Comparison of ENCODE assay signal across 1 cellular context in the genomic region with DNA sequence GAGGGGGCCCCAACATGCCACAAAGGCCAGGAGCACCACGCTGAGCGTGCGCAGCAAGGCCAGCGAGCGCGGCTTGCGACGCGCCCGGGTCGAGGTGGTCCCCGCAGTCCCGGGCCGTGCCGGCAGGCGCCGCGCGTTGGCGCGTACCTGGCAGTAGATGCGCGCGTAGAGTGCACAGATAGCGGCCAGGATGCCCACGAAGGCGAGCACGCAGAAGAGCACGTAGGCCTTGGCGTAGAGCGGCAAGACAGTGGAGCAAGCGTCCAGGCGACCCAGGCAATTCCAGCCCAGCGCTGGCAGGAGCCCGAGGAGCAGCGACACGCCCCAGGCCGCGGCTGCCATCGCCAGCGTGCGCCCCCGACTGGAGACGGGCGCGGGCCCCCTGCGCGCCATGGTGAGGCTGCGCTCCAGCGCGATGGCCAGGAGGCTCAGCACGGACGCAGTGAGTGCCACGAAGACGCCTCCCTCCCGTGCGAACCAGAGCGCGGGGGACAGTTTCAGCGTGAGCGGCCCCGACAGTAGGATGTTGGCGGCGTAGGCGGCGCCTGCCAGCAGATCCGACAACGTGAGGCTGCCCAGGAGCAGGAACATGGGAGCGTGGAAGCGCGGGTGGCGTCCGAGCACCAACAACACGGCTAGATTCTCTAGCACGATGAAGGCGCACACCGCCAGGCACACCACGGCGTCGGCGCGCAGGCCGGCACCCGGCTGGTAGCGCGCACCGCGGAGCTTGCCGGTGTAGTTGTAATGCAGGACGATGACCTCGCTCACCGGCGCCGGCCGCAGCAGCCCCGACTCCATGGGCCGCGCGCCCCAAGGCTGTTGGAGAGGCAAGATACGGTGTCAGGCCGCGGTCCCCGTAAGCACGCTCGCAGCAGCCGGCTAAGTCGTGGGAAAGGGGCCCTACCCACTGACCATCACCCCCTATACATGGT.
TF ChIP-seq lines count a peak whose summit lies in the region.

No MANE protein-coding gene starts in this region.

TF ChIP-seq in SK-N-SH, 30 proteins besides CTCF, POLR2A, EP300 and RAD21 (continued from another document):
- TF ChIP-seq, protein P1, sequence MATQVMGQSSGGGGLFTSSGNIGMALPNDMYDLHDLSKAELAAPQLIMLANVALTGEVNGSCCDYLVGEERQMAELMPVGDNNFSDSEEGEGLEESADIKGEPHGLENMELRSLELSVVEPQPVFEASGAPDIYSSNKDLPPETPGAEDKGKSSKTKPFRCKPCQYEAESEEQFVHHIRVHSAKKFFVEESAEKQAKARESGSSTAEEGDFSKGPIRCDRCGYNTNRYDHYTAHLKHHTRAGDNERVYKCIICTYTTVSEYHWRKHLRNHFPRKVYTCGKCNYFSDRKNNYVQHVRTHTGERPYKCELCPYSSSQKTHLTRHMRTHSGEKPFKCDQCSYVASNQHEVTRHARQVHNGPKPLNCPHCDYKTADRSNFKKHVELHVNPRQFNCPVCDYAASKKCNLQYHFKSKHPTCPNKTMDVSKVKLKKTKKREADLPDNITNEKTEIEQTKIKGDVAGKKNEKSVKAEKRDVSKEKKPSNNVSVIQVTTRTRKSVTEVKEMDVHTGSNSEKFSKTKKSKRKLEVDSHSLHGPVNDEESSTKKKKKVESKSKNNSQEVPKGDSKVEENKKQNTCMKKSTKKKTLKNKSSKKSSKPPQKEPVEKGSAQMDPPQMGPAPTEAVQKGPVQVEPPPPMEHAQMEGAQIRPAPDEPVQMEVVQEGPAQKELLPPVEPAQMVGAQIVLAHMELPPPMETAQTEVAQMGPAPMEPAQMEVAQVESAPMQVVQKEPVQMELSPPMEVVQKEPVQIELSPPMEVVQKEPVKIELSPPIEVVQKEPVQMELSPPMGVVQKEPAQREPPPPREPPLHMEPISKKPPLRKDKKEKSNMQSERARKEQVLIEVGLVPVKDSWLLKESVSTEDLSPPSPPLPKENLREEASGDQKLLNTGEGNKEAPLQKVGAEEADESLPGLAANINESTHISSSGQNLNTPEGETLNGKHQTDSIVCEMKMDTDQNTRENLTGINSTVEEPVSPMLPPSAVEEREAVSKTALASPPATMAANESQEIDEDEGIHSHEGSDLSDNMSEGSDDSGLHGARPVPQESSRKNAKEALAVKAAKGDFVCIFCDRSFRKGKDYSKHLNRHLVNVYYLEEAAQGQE (IDR thresholded peaks at IDR 0.05; ENCODE audit: low read depth, low read length): no peak
- no peak for TF ChIP-seq YY1 (IDR thresholded peaks at IDR 0.05; ENCODE audit: low read depth)
- TF ChIP-seq TCF12 (IDR thresholded peaks at IDR 0.05): no peak
- no peak for TF ChIP-seq SIN3A (IDR thresholded peaks at IDR 0.05; ENCODE audit: borderline replicate concordance, low read depth, low read length)
- TF ChIP-seq ZBTB33 (IDR thresholded peaks at IDR 0.05; ENCODE audit: borderline replicate concordance, low read depth): no peak
- no peak for TF ChIP-seq ELF1 (IDR thresholded peaks at IDR 0.05)
- no peak for TF ChIP-seq TAF1 (IDR thresholded peaks at IDR 0.05; ENCODE audit: borderline replicate concordance, low read depth, low read length)
- no peak for TF ChIP-seq RXRA (IDR thresholded peaks at IDR 0.05; ENCODE audit: borderline replicate concordance, low read depth)
- TF ChIP-seq IRF3 (IDR thresholded peaks at IDR 0.05; ENCODE audit: low read depth, low read length): no peak
- TF ChIP-seq MEF2A (IDR thresholded peaks at IDR 0.05; ENCODE audit: borderline replicate concordance, low read depth): no peak
- TF ChIP-seq, protein P2, sequence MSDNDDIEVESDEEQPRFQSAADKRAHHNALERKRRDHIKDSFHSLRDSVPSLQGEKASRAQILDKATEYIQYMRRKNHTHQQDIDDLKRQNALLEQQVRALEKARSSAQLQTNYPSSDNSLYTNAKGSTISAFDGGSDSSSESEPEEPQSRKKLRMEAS (IDR thresholded peaks at IDR 0.05; ENCODE audit: low read depth): no peak
- no peak for TF ChIP-seq EZH2phosphoT487 (IDR thresholded peaks at IDR 0.05; ENCODE audit: borderline replicate concordance, low read depth)
- no peak for TF ChIP-seq NRF1 (IDR thresholded peaks at IDR 0.05; ENCODE audit: low read depth, low read length)
- TF ChIP-seq PBX3 (IDR thresholded peaks at IDR 0.05): no peak
